Comparison of ENCODE assay signal across 31 cellular contexts in the genomic region with DNA sequence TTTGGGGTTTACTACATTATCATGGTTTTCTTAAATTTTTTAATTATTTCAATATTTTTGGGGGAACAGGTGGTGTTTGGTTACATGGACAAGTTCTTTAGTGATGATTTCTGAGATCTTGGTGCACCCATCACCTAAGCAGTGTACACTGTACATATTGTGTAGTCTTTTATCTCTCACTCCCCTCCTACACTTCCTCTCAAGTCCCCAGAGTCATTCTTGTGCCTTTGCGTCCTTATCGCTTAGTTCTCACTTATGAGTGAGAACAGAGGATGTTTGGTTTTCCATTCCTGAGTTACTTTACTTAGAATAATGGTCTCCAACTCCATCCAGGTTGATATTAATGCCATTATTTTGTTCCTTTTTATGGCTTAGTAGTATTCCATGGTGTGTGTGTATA.
"Had no signal": no experiment of that assay in that cellular context is flagged by ENCODE, and none has a peak within 500 bp of the region (broad histone marks: within the 10 kb centered on the region; RNA-seq: fewer than 3 reads in every experiment).

No MANE protein-coding gene starts in this region.

- DNase-seq: activated B cell treated with CpG ODN at 0.5 μM for 24 hours; activated CD4-positive, alpha-beta memory T cell treated with anti-CD3 and anti-CD28 coated beads for 36 hours; activated CD4-positive, alpha-beta T cell treated with anti-CD3 and anti-CD28 coated beads for 4 hours; activated CD4-positive, alpha-beta T cell treated with anti-CD3 and anti-CD28 coated beads, Interleukin-2, amount 10 ng/mL, durations not matched to agents 24 days and 14 days; activated CD4-positive, alpha-beta T cell treated with anti-CD3 and anti-CD28 coated beads, Interleukin-2, amount 50 U/mL, for 1 hour; activated CD4-positive, alpha-beta T cell treated with anti-CD3 and anti-CD28 coated beads, Interleukin-2, amount 50 U/mL, for 4 hours; activated CD4-positive, CD25-positive, alpha-beta regulatory T cell treated with anti-CD3 and anti-CD28 coated beads, Interleukin-2, amount 50 U/mL, for 72 hours; activated CD8-positive, alpha-beta memory T cell treated with anti-CD3 and anti-CD28 coated beads, Interleukin-2, amount 50 U/mL, for 4 hours; activated CD8-positive, alpha-beta T cell treated with anti-CD3 and anti-CD28 coated beads for 36 hours; activated effector memory CD4-positive, alpha-beta T cell treated with anti-CD3 and anti-CD28 coated beads, Interleukin-2, amount 50 U/mL, for 16 hours; activated gamma-delta T cell treated with Interleukin-2 at 50 U/mL for 16 hours; activated naive CD4-positive, alpha-beta T cell; activated naive CD4-positive, alpha-beta T cell treated with anti-CD3 and anti-CD28 coated beads for 36 hours; activated naive CD4-positive, alpha-beta T cell treated with anti-CD3 and anti-CD28 coated beads, Interleukin-2, amount 50 U/mL, for 16 hours; activated naive CD8-positive, alpha-beta T cell treated with anti-CD3 and anti-CD28 coated beads for 36 hours; activated T-cell treated with anti-CD3 and anti-CD28 coated beads for 4 hours; activated T-cell treated with anti-CD3 and anti-CD28 coated beads, Interleukin-2, amount 50 U/mL, for 1 hour; activated T-cell treated with anti-CD3 and anti-CD28 coated beads, Interleukin-2, amount 50 U/mL, for 4 hours; activated T-cell treated with anti-CD3 and anti-CD28 coated beads, Interleukin-2, amount 50 U/mL, for 72 hours; adrenal gland; amniotic stem cell; aorta; body of pancreas; brain microvascular endothelial cell; central memory CD4-positive, alpha-beta T cell; T-helper 2 cell; T-helper 9 cell had no signal

- H3K27me3 ChIP-seq: adrenal gland, body of pancreas, brain microvascular endothelial cell, breast epithelium had no signal

- ATAC-seq: activated CD8-positive, alpha-beta T cell treated with anti-CD3 and anti-CD28 coated beads for 36 hours; activated naive CD4-positive, alpha-beta T cell treated with anti-CD3 and anti-CD28 coated beads, Interleukin-2, amount 50 U/mL, for 72 hours; activated T-cell treated with anti-CD3 and anti-CD28 coated beads, Interleukin-2, amount 50 U/mL, for 4 hours; activated T-cell treated with anti-CD3 and anti-CD28 coated beads, Interleukin-2, amount 50 U/mL, for 72 hours; activated T-helper 17 cell treated with anti-CD3 and anti-CD28 coated beads, Interleukin-2, amount 50 U/mL, for 72 hours; body of pancreas had no signal

- H3K36me3 ChIP-seq: adrenal gland, brain microvascular endothelial cell, breast epithelium had no signal

- H3K4me3 ChIP-seq: adrenal gland, body of pancreas, breast epithelium had no signal

- H3K4me1 ChIP-seq: adrenal gland, body of pancreas, breast epithelium had no signal

- H3K27ac ChIP-seq: adrenal gland, body of pancreas, brain microvascular endothelial cell, breast epithelium, VCaP had no signal
